ENCODE assay signal across 23 cellular contexts in genomic region chr14:82502043-82502442, GRCh38.
"Had no signal": no experiment of that assay in that cellular context is flagged by ENCODE, and none has a peak within 500 bp of the region (broad histone marks: within the 10 kb centered on the region; RNA-seq: fewer than 3 reads in every experiment).

No MANE protein-coding gene starts in this region.

- H3K27me3 ChIP-seq: dorsolateral prefrontal cortex, esophagus muscularis mucosa, foreskin keratinocyte, gastrocnemius medialis, heart right ventricle, left lung had no signal

- H3K36me3 ChIP-seq: esophagus muscularis mucosa, gastrocnemius medialis, heart right ventricle, left lung, lower lobe of right lung had no signal

- ATAC-seq: foreskin keratinocyte; gastrocnemius medialis; heart right ventricle; left cardiac atrium; left lung; left ventricle myocardium superior; lower lobe of right lung; mucosa of descending colon; naive thymus-derived CD8-positive, alpha-beta T cell had no signal

- H3K9me3 ChIP-seq: esophagus muscularis mucosa, gastrocnemius medialis, left lung, lower lobe of right lung had no signal

- FAIRE-seq: endothelial cell of umbilical vein, islet of Langerhans, keratinocyte had no signal

- DNase-seq: dermis blood vessel endothelial cell; dorsolateral prefrontal cortex; effector CD4-positive, alpha-beta T cell; effector memory CD4-positive, alpha-beta T cell; foreskin keratinocyte; gastrocnemius medialis; glutamatergic neuron; head of caudate nucleus; heart right ventricle; hippocampal formation; left cardiac atrium; left lung; left ventricle myocardium superior; lower lobe of right lung; mesenchymal stem cell; mucosa of descending colon; naive B cell; naive thymus-derived CD8-positive, alpha-beta T cell had no signal

- H3K4me1 ChIP-seq: foreskin keratinocyte, gastrocnemius medialis, heart right ventricle, lower lobe of right lung had no signal

- H3K4me3 ChIP-seq: coronary artery, dorsolateral prefrontal cortex, esophagus muscularis mucosa, gastrocnemius medialis, heart right ventricle, left lung, lower lobe of right lung, mucosa of descending colon had no signal

- H3K27ac ChIP-seq: coronary artery, dorsolateral prefrontal cortex, foreskin keratinocyte, gastrocnemius medialis, heart right ventricle, left lung, lower lobe of right lung had no signal
